In genomic region chr5:844426-844825, GRCh38 we compare ENCODE assay signal across 8 cellular contexts. TPM values are rescaled to one million over a fixed set of nuclear protein-coding genes. Genes with fewer than 3 reads are reported as not detected.
DNase-seq lines count a peak whose midpoint lies in the region; ATAC-seq and TF ChIP-seq lines count a peak whose summit lies in the region.
"Not testable (repeated sequence)": the region's sequence is repeated elsewhere in the genome, so short reads cannot be mapped to it uniquely, and the experiment has no call there.
"Had no signal": no experiment of that assay in that cellular context is flagged by ENCODE, and none has a peak within 500 bp of the region (broad histone marks: within the 10 kb centered on the region; RNA-seq: fewer than 3 reads in every experiment).

No MANE protein-coding gene starts in this region.

- H3K4me1 ChIP-seq in Peyer's patch, psoas muscle, testis: not testable (repeated sequence)

- intact Hi-C loops in left ventricle myocardium superior (cut with micrococcal nuclease); testis (cut with DNase I; ENCODE audit: low total_unique reads): not testable (repeated sequence)
- intact Hi-C loops in psoas muscle (cut with DNase I) = loop anchor here in 1 of 2 donors (10.0 kb wide), 1 partner anchor 80 kb away; no protein-coding TSS in a partner anchor

- not testable (repeated sequence) for TF ChIP-seq CTCF in Peyer's patch (IDR thresholded peaks at IDR 0.05); chondrocyte (IDR thresholded peaks at IDR 0.05); psoas muscle (IDR thresholded peaks at IDR 0.05); testis (IDR thresholded peaks at IDR 0.05)

- not testable (repeated sequence) for H3K27me3 Mint-ChIP-seq in chondrocyte (ENCODE audit: low read depth)

- H3K9me3 Mint-ChIP-seq in chondrocyte (ENCODE audit: low read depth) = not testable (repeated sequence)

- not testable (repeated sequence) for H3K27me3 ChIP-seq in Peyer's patch; psoas muscle (ENCODE audit: insufficient read depth in 3 of 3, low read length in 2 of 3); testis

- WGBS in psoas muscle, 3 donors = 88 to 89% (median 88%) methylated on average over 12 to 14 of the region's 16 CpGs
- 83 to 91% methylated on average over 7 to 16 of the region's 16 CpGs for WGBS in testis, 2 donors

- H3K9me3 ChIP-seq in Peyer's patch, psoas muscle, testis: not testable (repeated sequence)

- H3K4me1 Mint-ChIP-seq in chondrocyte (ENCODE audit: low read depth) = not testable (repeated sequence)

- H3K36me3 ChIP-seq in Peyer's patch; psoas muscle (ENCODE audit: insufficient read depth in 1 of 2, low read depth in 1 of 2); testis (ENCODE audit: low read depth, missing control alignments): not testable (repeated sequence)

- H3K4me3 Mint-ChIP-seq in chondrocyte (ENCODE audit: unreplicated experiment) = not testable (repeated sequence)

- H3K36me3 Mint-ChIP-seq in chondrocyte (ENCODE audit: low read depth) = not testable (repeated sequence)

- DNase-seq in Peyer's patch = peak in 2 of 3 donors; percentile 39 to 47
- DNase-seq in activated CD8-positive, alpha-beta memory T cell treated with anti-CD3 and anti-CD28 coated beads, Interleukin-2, amount 50 U/mL, for 48 hours = peak; percentile 45
- DNase-seq in chondrocyte (ENCODE audit: low spot score) = peak; percentile 87
- peak; percentile 17 for DNase-seq in left ventricle myocardium superior
- peak; percentile 1 for DNase-seq in medulla oblongata (ENCODE audit: extremely low spot score)
- DNase-seq in psoas muscle = peak; percentile 12 to 37
- DNase-seq in testis = peak; percentile 9

- not testable (repeated sequence) for ATAC-seq in left ventricle myocardium superior
- ATAC-seq in psoas muscle = peak in 1 of 4 donors; percentile 20

- not testable (repeated sequence) for H3K4me3 ChIP-seq in Peyer's patch, psoas muscle, testis

- H3K27ac Mint-ChIP-seq in chondrocyte (ENCODE audit: unreplicated experiment) = not testable (repeated sequence)

- not testable (repeated sequence) for H3K27ac ChIP-seq in Peyer's patch, psoas muscle, testis

- not testable (repeated sequence) for TF ChIP-seq POLR2A in Peyer's patch (IDR thresholded peaks at IDR 0.05); testis (IDR thresholded peaks at IDR 0.05)

RNA-seq across cellular contexts. Expression of gene ZDHHC11, which starts 6.4 kb away (rescaled TPM):
- 10 to 100 TPM in 3 of 4 donors, 1 to 10 TPM in 1; 7.7 to 82.5 (median 29.6) TPM for total RNA-seq in Peyer's patch
- 1.9 to 4.7 TPM (median 2.3 TPM) in 3 replicates for total RNA-seq in chondrocyte
- total RNA-seq in left ventricle myocardium superior = 40.1 TPM
- 1 to 10 TPM; 1.6 to 9.4 (median 2.8) TPM for total RNA-seq in psoas muscle
- 1 to 10 TPM in 1 of 3 donors, under 1 TPM in 2; 0.44 to 6.7 (median 0.51) TPM for polyA plus RNA-seq in psoas muscle
- total RNA-seq in testis = 10 to 100 TPM; 37.2 to 39.7 TPM
- 22.9 TPM for polyA plus RNA-seq in testis (ENCODE audit: insufficient read depth, low read depth, low replicate concordance)

RNA-seq across cellular contexts. Expression of gene BRD9, which starts 48.2 kb away (rescaled TPM):
- 10 to 100 TPM; 36.4 to 90.8 (median 65.4) TPM for total RNA-seq in Peyer's patch
- total RNA-seq in chondrocyte = 26.5 to 30.4 TPM (median 30.1 TPM) in 3 replicates
- 26.1 TPM for total RNA-seq in left ventricle myocardium superior
- 10 to 100 TPM; 21.3 to 28.0 (median 22.3) TPM for total RNA-seq in psoas muscle
- 10 to 100 TPM; 18.7 to 26.6 (median 24.8) TPM for polyA plus RNA-seq in psoas muscle
- 100 to 1,000 TPM in 1 of 2 donors, 10 to 100 TPM in 1; 68.6 to 101 TPM for total RNA-seq in testis
- 51.5 TPM for polyA plus RNA-seq in testis (ENCODE audit: insufficient read depth, low read depth, low replicate concordance)

RNA-seq across cellular contexts. Expression of gene TRIP13, which starts 48.3 kb away (rescaled TPM):
- total RNA-seq in Peyer's patch (1 to 10 TPM; 1.2 to 8.3 (median 3.5) TPM), chondrocyte (4.9 to 8.1 TPM (median 6.4 TPM) in 3 replicates), left ventricle myocardium superior (0.32 TPM), psoas muscle (under 1 TPM; 0.39 to 0.89 (median 0.76) TPM), testis (10 to 100 TPM; 34.3 to 49.1 TPM)
- polyA plus RNA-seq in psoas muscle (1 to 10 TPM in 1 of 3 donors, under 1 TPM in 2; 0.44 to 2.9 (median 0.83) TPM), testis (ENCODE audit: insufficient read depth, low read depth, low replicate concordance) (71.6 TPM)

RNA-seq across cellular contexts. Expression of gene ZDHHC11B, which starts 59.9 kb away (rescaled TPM):
- total RNA-seq in Peyer's patch (10 to 100 TPM in 3 of 4 donors, 1 to 10 TPM in 1; 4.6 to 52.0 (median 28.6) TPM), chondrocyte (0.17 TPM in 1 of 3 replicates, not detected in the others), left ventricle myocardium superior (20.0 TPM), psoas muscle (1 to 10 TPM in 3 of 4 donors, under 1 TPM in 1; 0.99 to 7.4 (median 2.8) TPM), testis (1 to 10 TPM; 3.0 to 9.0 TPM)
- polyA plus RNA-seq in psoas muscle (1 to 10 TPM in 1 of 3 donors, under 1 TPM in 2; 0.38 to 1.3 (median 0.55) TPM), testis (ENCODE audit: insufficient read depth, low read depth, low replicate concordance) (4.6 TPM)
- total RNA-seq: GM12878 had no signal

Comparison
In these comparisons a context has a peak if more than half of its experiments do, and no peak if none do; other contexts are left out.
1. DNase-seq: peak in every context shown above with its lines; median percentile 87 in chondrocyte; 45 in activated CD8-positive, alpha-beta memory T cell treated with anti-CD3 and anti-CD28 coated beads, Interleukin-2, amount 50 U/mL, for 48 hours; 43 in Peyer's patch; 24 in psoas muscle; 17 in left ventricle myocardium superior; 9 in testis; 1 in medulla oblongata.